Comparison of ENCODE assay signal across 16 cellular contexts in the genomic region with DNA sequence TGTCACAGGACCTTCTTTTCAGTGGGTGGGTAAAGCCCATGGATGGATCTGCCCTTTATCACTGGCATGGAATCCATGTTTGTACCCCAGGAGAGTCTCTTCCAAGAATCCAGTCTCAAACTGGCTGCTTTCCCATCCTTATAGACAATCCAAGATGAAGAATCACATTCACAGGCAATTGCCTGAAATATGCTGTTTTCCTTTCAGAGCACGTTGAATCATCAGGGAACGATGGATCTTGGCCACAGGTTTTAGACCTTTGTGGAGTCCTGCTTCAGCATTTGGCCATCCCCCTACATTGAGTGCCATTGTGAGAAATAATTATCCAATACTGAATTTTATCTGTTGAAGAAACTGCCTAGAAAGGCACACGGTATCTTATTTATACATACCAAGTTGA.
DNase-seq lines count a peak whose midpoint lies in the region; ATAC-seq and TF ChIP-seq lines count a peak whose summit lies in the region.
"Had no signal": no experiment of that assay in that cellular context is flagged by ENCODE, and none has a peak within 500 bp of the region (broad histone marks: within the 10 kb centered on the region; RNA-seq: fewer than 3 reads in every experiment).

No MANE protein-coding gene starts in this region.

- H3K27me3 ChIP-seq in GM23248 (replicated peaks; ENCODE audit: insufficient read depth): no peaks in the 10 kb centered on the region

- H3K36me3 ChIP-seq in GM23248 (ENCODE audit: low read depth): no peaks in the 10 kb centered on the region

- peaks cover 29% of the 10 kb centered on the region for H3K4me1 Mint-ChIP-seq in mesothelial cell of epicardium
- H3K4me1 Mint-ChIP-seq in T-cell: no peaks in the 10 kb centered on the region
- H3K4me1 Mint-ChIP-seq: B cell; CD4-positive, alpha-beta memory T cell had no signal

- no peak overlapping the region for H3K4me3 ChIP-seq in AG10803 (ENCODE audit: low read length)
- H3K4me3 ChIP-seq in GM23248: no peak overlapping the region

- CTCF ChIA-PET in T-cell (lab: Charles Lee): no interaction called here

- H2AFZ ChIP-seq in GM23248: no peak overlapping the region

- H3K27me3 Mint-ChIP-seq in mesothelial cell of epicardium (ENCODE audit: low read depth) (no peaks in the 10 kb centered on the region), T-cell (no peaks in the 10 kb centered on the region)
- H3K27me3 Mint-ChIP-seq: B cell; CD4-positive, alpha-beta memory T cell had no signal

- no peak overlapping the region for H3K4me3 Mint-ChIP-seq in mesothelial cell of epicardium
- no peak overlapping the region for H3K4me3 Mint-ChIP-seq in T-cell
- H3K4me3 Mint-ChIP-seq: B cell; CD4-positive, alpha-beta memory T cell; HFFc6 had no signal

- H3K36me3 Mint-ChIP-seq in mesothelial cell of epicardium (no peaks in the 10 kb centered on the region), T-cell (no peaks in the 10 kb centered on the region)

- no peaks in the 10 kb centered on the region for H3K9me3 Mint-ChIP-seq in mesothelial cell of epicardium
- peaks cover 0 to 15% (median 4%) of the 10 kb centered on the region in 3 donors for H3K9me3 Mint-ChIP-seq in T-cell

- H3K9me3 ChIP-seq in GM23248 (ENCODE audit: low read depth): no peaks in the 10 kb centered on the region

- H4K20me1 ChIP-seq in GM23248 (ENCODE audit: insufficient read depth): no peaks in the 10 kb centered on the region

- no peak overlapping the region for H3K9ac ChIP-seq in GM23248

- 26 to 34% methylated on average over 3 of the region's 3 CpGs for WGBS in GM23248 (ENCODE audit: low coverage in 1 of 2, low lambda C conversion rate in 2 of 2, missing lambda C conversion rate in 2 of 2), 2 experiments

- peak overlapping the region; percentile 27 for H3K27ac Mint-ChIP-seq in mesothelial cell of epicardium
- no peak overlapping the region for H3K27ac Mint-ChIP-seq in T-cell
- H3K27ac Mint-ChIP-seq: B cell; CD4-positive, alpha-beta memory T cell; HFFc6 had no signal

- H3K9me2 ChIP-seq in GM23248 (ENCODE audit: insufficient read depth): no peaks in the 10 kb centered on the region

- in situ Hi-C loops in GM23248 (cut with MboI): no loop called here

- H3K79me2 ChIP-seq in GM23248 (ENCODE audit: insufficient read depth): no peaks in the 10 kb centered on the region

- no peak overlapping the region for H3K4me2 ChIP-seq in GM23248 (ENCODE audit: unreplicated experiment)

- TF ChIP-seq CTCF in AG10803 (conservative IDR thresholded peaks at IDR 0.05; ENCODE audit: low read length) (no peak), mesothelial cell of epicardium (IDR thresholded peaks at IDR 0.05; ENCODE audit: unreplicated experiment) (no peak)

- POLR2A ChIA-PET in T-cell (lab: Charles Lee): no interaction called here

- no peak overlapping the region for H3K27ac ChIP-seq in GM23248

- H3K4me1 ChIP-seq in GM23248 (ENCODE audit: insufficient read depth): no peaks in the 10 kb centered on the region

- ATAC-seq in T-cell (replicated peaks in 1 of 4): no peak

- DNase-seq in AG10803 (ENCODE audit: low read depth) (peak; percentile 24), GM23248 (peak; percentile 21), astrocyte of the hippocampus (ENCODE audit: low read depth, low spot score) (peak; percentile 16), mesothelial cell of epicardium (ENCODE audit: low spot score in 2 of 2, unreplicated experiment in 2 of 2) (no peak), NCI-H1105 treated with DMSO at 0.1 percent for 48 hours (lab: John Stamatoyannopoulos, UW) (no peak), HuH-7 (ENCODE audit: low spot score) (no peak), T-cell (no peak)
- DNase-seq: ACHN; C1 segment of cervical spinal cord; CD4-positive, alpha-beta memory T cell; DMS153; DMS79 treated with DMSO at 0.1 percent for 48 hours; GF-D8; HCEC 1CT; HFFc6 had no signal

- H3F3A ChIP-seq in GM23248 (ENCODE audit: insufficient read depth): no peaks in the 10 kb centered on the region

Comparison
In these comparisons a context has a peak if more than half of its experiments do, and no peak if none do; other contexts are left out.
1. DNase-seq: peak in AG10803 (single experiment), GM23248 (single experiment) and astrocyte of the hippocampus (single experiment); none in mesothelial cell of epicardium (0 of 2), NCI-H1105 treated with DMSO at 0.1 percent for 48 hours (single experiment), HuH-7 (single experiment) and T-cell (0 of 34).